ENCODE assay signal across 1 cellular context in genomic region chr1:90724361-90724760, GRCh38.
TF ChIP-seq lines count a peak whose summit lies in the region.

No MANE protein-coding gene starts in this region.

TF ChIP-seq in SK-N-SH treated with all-trans-retinoic acid at 6 μM for 48 hours, 23 proteins besides CTCF, POLR2A, EP300 and RAD21 (continued from another document):
- TF ChIP-seq PATZ1 (CRISPR knock-in tag; IDR thresholded peaks at IDR 0.05; ENCODE audit: borderline replicate concordance) (no peak), TSHZ2 (CRISPR knock-in tag; IDR thresholded peaks at IDR 0.05) (no peak), RARB (CRISPR knock-in tag; IDR thresholded peaks at IDR 0.05) (no peak), ESRRG (CRISPR knock-in tag; IDR thresholded peaks at IDR 0.05) (no peak), ZNF70 (CRISPR knock-in tag; IDR thresholded peaks at IDR 0.05) (no peak), TOX (CRISPR knock-in tag; IDR thresholded peaks at IDR 0.05; ENCODE audit: borderline replicate concordance) (no peak)
